In the genomic region with DNA sequence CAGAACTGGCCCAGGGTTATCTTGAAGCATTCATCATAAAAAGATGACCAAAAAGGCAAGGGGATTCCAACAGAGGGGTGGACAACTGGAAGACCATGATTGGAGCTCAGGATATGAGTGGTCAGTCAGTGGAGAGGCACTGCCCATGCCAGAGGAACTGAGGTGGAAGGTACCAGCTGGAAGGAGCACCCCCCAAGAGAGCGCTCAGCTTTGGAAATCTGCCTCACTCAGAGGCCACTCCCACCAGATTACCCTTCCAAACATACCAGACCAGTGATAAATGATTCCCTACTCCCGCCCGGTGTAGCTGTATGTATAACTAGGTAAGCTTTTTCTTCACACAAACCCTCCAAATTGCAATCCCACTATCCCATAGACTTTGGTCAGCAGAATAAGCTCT, we compare ENCODE assay signal across 27 cellular contexts.
"Had no signal": no experiment of that assay in that cellular context is flagged by ENCODE, and none has a peak within 500 bp of the region (broad histone marks: within the 10 kb centered on the region; RNA-seq: fewer than 3 reads in every experiment).

No MANE protein-coding gene starts in this region.

- H3K9me3 Mint-ChIP-seq: naive thymus-derived CD8-positive, alpha-beta T cell had no signal

- H3K36me3 Mint-ChIP-seq: immature natural killer cell; naive thymus-derived CD8-positive, alpha-beta T cell had no signal

- ATAC-seq: heart right ventricle; left colon; lower lobe of right lung; naive thymus-derived CD8-positive, alpha-beta T cell; pancreas; sciatic nerve had no signal

- H3K9me3 ChIP-seq: esophagus muscularis mucosa, heart right ventricle, left ventricle myocardium inferior, lower lobe of right lung, pancreas, stomach, thyroid gland had no signal

- H3K36me3 ChIP-seq: esophagus muscularis mucosa, heart right ventricle, left ventricle myocardium inferior, lower lobe of right lung, pancreas, stomach, thyroid gland had no signal

- H3K27me3 ChIP-seq: esophagus muscularis mucosa, pancreas, stomach, thyroid gland had no signal

- H3K27ac Mint-ChIP-seq: immature natural killer cell; naive thymus-derived CD8-positive, alpha-beta T cell had no signal

- H3K4me3 ChIP-seq: coronary artery, esophagus muscularis mucosa, heart right ventricle, left ventricle myocardium inferior, lower lobe of right lung, pancreas, smooth muscle cell, stomach, thyroid gland had no signal

- DNase-seq: effector memory CD4-positive, alpha-beta T cell; foreskin melanocyte; glutamatergic neuron; heart right ventricle; hippocampal formation; immature natural killer cell; islet precursor cell; kidney glomerular epithelial cell; left colon; left ventricle myocardium inferior; lower lobe of right lung; naive thymus-derived CD8-positive, alpha-beta T cell; occipital lobe; pancreas; retina; stimulated activated CD4-positive, alpha-beta T cell treated with anti-CD3 and anti-CD28 coated beads, Interleukin-12 subunit alpha, Interleukin-12 subunit beta, amount 100 ng/mL, for 4 hours; stimulated activated CD4-positive, alpha-beta T cell treated with anti-CD3 and anti-CD28 coated beads, Interleukin-1b, Interleukin-23, amount 100 ng/mL, for 48 hours; stimulated activated CD4-positive, alpha-beta T cell treated with anti-CD3 and anti-CD28 coated beads, Interleukin-4, amount 100 ng/mL, for 1 hour; stimulated activated CD8-positive, alpha-beta memory T cell treated with anti-CD3 and anti-CD28 coated beads, Interleukin-4, amount 100 ng/mL, for 48 hours; stimulated activated naive CD4-positive, alpha-beta T cell treated with Interleukin-2 at 50 U/mL for 16 hours; stomach; thyroid gland; trophoblast cell had no signal

- H3K4me3 Mint-ChIP-seq: immature natural killer cell; naive thymus-derived CD8-positive, alpha-beta T cell had no signal

- H3K4me2 ChIP-seq: smooth muscle cell had no signal

- H3K27ac ChIP-seq: coronary artery, esophagus muscularis mucosa, heart right ventricle, left ventricle myocardium inferior, lower lobe of right lung, pancreas, stomach, thyroid gland had no signal

- H3K4me1 ChIP-seq: esophagus muscularis mucosa, heart right ventricle, left ventricle myocardium inferior, lower lobe of right lung, pancreas, stomach, thyroid gland had no signal

- H3K4me1 Mint-ChIP-seq: immature natural killer cell; naive thymus-derived CD8-positive, alpha-beta T cell had no signal
